12 cellular contexts compared by ENCODE assay signal in genomic region chr19:2254052-2254872, GRCh38. TPM values are rescaled to one million over a fixed set of nuclear protein-coding genes. Genes with fewer than 3 reads are reported as not detected.
DNase-seq lines count a peak whose midpoint lies in the region; ATAC-seq and TF ChIP-seq lines count a peak whose summit lies in the region.
"Had no signal": no experiment of that assay in that cellular context is flagged by ENCODE, and none has a peak within 500 bp of the region (broad histone marks: within the 10 kb centered on the region; RNA-seq: fewer than 3 reads in every experiment).

No MANE protein-coding gene starts in this region.

- intact Hi-C loops in activated CD8-positive, alpha-beta T cell treated with anti-CD3 and anti-CD28 coated beads for 36 hours (cut with micrococcal nuclease), result no loop called here
- intact Hi-C loops in left lung (cut with DNase I), result no loop called here

- peaks cover 2 to 25% (median 8%) of the 10 kb centered on the region in 11 experiments; a peak in 17 of 22 replicates for H3K36me3 ChIP-seq in BLaER1 treated with 17β-estradiol and CSF1 and Interleukin-3, amounts not matched to agents 10 nM and 100 nM
- H3K36me3 ChIP-seq in HEK293 (ENCODE audit: control insufficient read depth in 2 of 2, insufficient read depth in 1 of 2, low read length in 2 of 2) (peaks cover 0 to 1% of the 10 kb centered on the region in 2 experiments; a peak in 1 of 3 replicates), ectodermal cell (ENCODE audit: control insufficient read depth, insufficient read depth, low read length) (no peaks in the 10 kb centered on the region), mesendoderm (ENCODE audit: control insufficient read depth, insufficient read depth, low read length) (no peaks in the 10 kb centered on the region), left lung (peaks cover 0 to 3% of the 10 kb centered on the region in 2 donors)

- H3K4me1 Mint-ChIP-seq in activated CD8-positive, alpha-beta T cell treated with anti-CD3 and anti-CD28 coated beads for 36 hours (ENCODE audit: low read depth), result peaks cover 22% of the 10 kb centered on the region

- no peak overlapping the region for H3K23ac ChIP-seq in mesendoderm (ENCODE audit: low read length)

- H3K18ac ChIP-seq in mesendoderm (ENCODE audit: low read length), result no peak overlapping the region

- peaks cover 11 to 52% (median 50%) of the 10 kb centered on the region in 11 experiments; a peak in 21 of 22 replicates for H4K20me1 ChIP-seq in BLaER1 treated with 17β-estradiol and CSF1 and Interleukin-3, amounts not matched to agents 10 nM and 100 nM

- H3K56ac ChIP-seq in mesendoderm (ENCODE audit: low read length), result no peak overlapping the region

- no peak overlapping the region for H2BK120ac ChIP-seq in mesendoderm (ENCODE audit: low read depth, low read length)

- DNase-seq in mesendoderm, result peak; percentile 84
- DNase-seq in GM10266 (ENCODE audit: extremely low spot score), result no peak
- DNase-seq in activated CD8-positive, alpha-beta T cell treated with anti-CD3 and anti-CD28 coated beads for 36 hours, result no peak
- no peak for DNase-seq in left lung
- DNase-seq in SIG-M5 (lab: John Stamatoyannopoulos, UW), result no peak
- DNase-seq: cortex of kidney, left colon, NCI-H1105 had no signal

- H3K36me3 Mint-ChIP-seq in activated CD8-positive, alpha-beta T cell treated with anti-CD3 and anti-CD28 coated beads for 36 hours (ENCODE audit: low read depth), result no peaks in the 10 kb centered on the region

- H3K79me2 ChIP-seq in mesendoderm (ENCODE audit: control insufficient read depth, insufficient read depth, low read length), result no peaks in the 10 kb centered on the region

- H3K4me2 ChIP-seq in BLaER1 treated with 17β-estradiol and CSF1 and Interleukin-3, amounts not matched to agents 10 nM and 100 nM, result peak overlapping the region in 10 of 11 experiments; percentile 71 to 98 (median 84); a peak in 16 of 22 replicates
- H3K4me2 ChIP-seq in mesendoderm (ENCODE audit: low read length), result peak overlapping the region; percentile 9

- H3K27ac ChIP-seq in BLaER1 treated with 17β-estradiol and CSF1 and Interleukin-3, amounts not matched to agents 10 nM and 100 nM, result no peak overlapping the region
- H3K27ac ChIP-seq in HEK293 (ENCODE audit: extremely low read depth, low read depth, low read length) (no peak overlapping the region), ectodermal cell (ENCODE audit: insufficient read depth, low read depth, low read length, poor library complexity, severe bottlenecking) (no peak overlapping the region), mesendoderm (ENCODE audit: low read depth, low read length) (no peak overlapping the region), left lung (no peak overlapping the region)

- H3K4ac ChIP-seq in mesendoderm (ENCODE audit: low read depth, low read length), result no peak overlapping the region

- H2BK15ac ChIP-seq in mesendoderm (replicated peaks; ENCODE audit: low read depth), result no peak overlapping the region

- no peak overlapping the region for H2AK5ac ChIP-seq in mesendoderm (ENCODE audit: low read length)

- TF ChIP-seq CTCF in HEK293 (tag by site-specific recombination; IDR thresholded peaks at IDR 0.05) (no peak), GM10266 (IDR thresholded peaks at IDR 0.05; ENCODE audit: control insufficient read depth, insufficient read depth, low read depth, missing control alignments) (no peak), left lung (IDR thresholded peaks at IDR 0.05) (no peak)
- no peak for TF ChIP-seq CTCF in activated CD8-positive, alpha-beta T cell treated with anti-CD3 and anti-CD28 coated beads for 36 hours (IDR thresholded peaks at IDR 0.05)

- H3K9me3 Mint-ChIP-seq in activated CD8-positive, alpha-beta T cell treated with anti-CD3 and anti-CD28 coated beads for 36 hours, result no peaks in the 10 kb centered on the region

- H3K4me3 ChIP-seq in BLaER1 treated with 17β-estradiol and CSF1 and Interleukin-3, amounts not matched to agents 10 nM and 100 nM, result peak overlapping the region in 2 of 10 experiments; percentile 47 to 52; a peak in 1 of 20 replicates
- H3K4me3 ChIP-seq in HEK293 (ENCODE audit: low read depth, low read length), result no peak overlapping the region
- H3K4me3 ChIP-seq in ectodermal cell (ENCODE audit: insufficient read depth, low read depth, low read length), result peak overlapping the region; percentile 39
- no peak overlapping the region for H3K4me3 ChIP-seq in mesendoderm (ENCODE audit: low read length)
- no peak overlapping the region for H3K4me3 ChIP-seq in left lung

- no peak overlapping the region for H4K5ac ChIP-seq in mesendoderm (ENCODE audit: low read length)

- POLR2A ChIA-PET in HEK293 (lab: Yijun Ruan, JAX), result interaction anchor here (1.4 kb wide), 1 partner anchor 16 kb away, joined by 3 read pairs; no protein-coding TSS in a partner anchor
- POLR2A ChIA-PET in activated CD8-positive, alpha-beta T cell treated with anti-CD3 and anti-CD28 coated beads for 36 hours (lab: Charles Lee), result interaction anchor here (0.6 to 15.0 kb wide), 7 partner anchors 12 to 1047 kb away, joined by 3 to 202 read pairs (median 4); partner anchors contain the start of genes PLEKHJ1, SF3A2 and TIMM13

- H3K9ac ChIP-seq in BLaER1 treated with 17β-estradiol and CSF1 and Interleukin-3, amounts not matched to agents 10 nM and 100 nM, result peak overlapping the region in 2 of 11 experiments; percentile 56 to 57; a peak in 3 of 22 replicates
- no peak overlapping the region for H3K9ac ChIP-seq in mesendoderm (ENCODE audit: low read length)

- H3K4me1 ChIP-seq in BLaER1 treated with 17β-estradiol and CSF1 and Interleukin-3, amounts not matched to agents 10 nM and 100 nM, result peaks cover 53 to 82% (median 76%) of the 10 kb centered on the region in 10 experiments
- H3K4me1 ChIP-seq in HEK293 (ENCODE audit: control insufficient read depth, insufficient read depth, low read length), result no peaks in the 10 kb centered on the region
- H3K4me1 ChIP-seq in ectodermal cell (ENCODE audit: control insufficient read depth, insufficient read depth, low read length), result peaks cover 7% of the 10 kb centered on the region
- no peaks in the 10 kb centered on the region for H3K4me1 ChIP-seq in mesendoderm (ENCODE audit: control insufficient read depth, low read depth, low read length)
- peaks cover 23 to 41% of the 10 kb centered on the region in 2 donors for H3K4me1 ChIP-seq in left lung

- peaks cover 0 to 13% (median 7%) of the 10 kb centered on the region in 11 experiments; a peak in 8 of 22 replicates for H3K9me3 ChIP-seq in BLaER1 treated with 17β-estradiol and CSF1 and Interleukin-3, amounts not matched to agents 10 nM and 100 nM (replicated peaks in 1 of 11)
- H3K9me3 ChIP-seq in HEK293 (ENCODE audit: control insufficient read depth, insufficient read depth, low read depth, low read length), result no peaks in the 10 kb centered on the region
- no peaks in the 10 kb centered on the region for H3K9me3 ChIP-seq in ectodermal cell (ENCODE audit: control insufficient read depth, low read length)
- H3K9me3 ChIP-seq in left lung, result no peaks in the 10 kb centered on the region

- peaks cover 52 to 57% (median 54%) of the 10 kb centered on the region in 11 experiments for H3K27me3 ChIP-seq in BLaER1 treated with 17β-estradiol and CSF1 and Interleukin-3, amounts not matched to agents 10 nM and 100 nM
- H3K27me3 ChIP-seq in ectodermal cell (ENCODE audit: control insufficient read depth, insufficient read depth, low read length, poor library complexity, severe bottlenecking), result peaks cover 50% of the 10 kb centered on the region
- no peaks in the 10 kb centered on the region for H3K27me3 ChIP-seq in mesendoderm (ENCODE audit: insufficient read depth, low read length, poor library complexity)
- H3K27me3 ChIP-seq in left lung, result peaks cover 51 to 57% of the 10 kb centered on the region in 2 donors

- no peak for ATAC-seq in activated CD8-positive, alpha-beta T cell treated with anti-CD3 and anti-CD28 coated beads for 36 hours
- ATAC-seq in left lung, result no peak
- ATAC-seq: left colon, Panc1 had no signal

- H2BK5ac ChIP-seq in mesendoderm (ENCODE audit: low read length), result no peak overlapping the region

- H3K27me3 Mint-ChIP-seq in activated CD8-positive, alpha-beta T cell treated with anti-CD3 and anti-CD28 coated beads for 36 hours, result peaks cover 2% of the 10 kb centered on the region

- no peaks in the 10 kb centered on the region for H3K79me1 ChIP-seq in mesendoderm (ENCODE audit: low read length)

- CTCF ChIA-PET in HEK293 (lab: Yijun Ruan, JAX), result interaction anchor here (0.6 to 0.7 kb wide), 2 partner anchors 98 to 367 kb away, joined by 3 read pairs; no protein-coding TSS in a partner anchor
- CTCF ChIA-PET in activated CD8-positive, alpha-beta T cell treated with anti-CD3 and anti-CD28 coated beads for 36 hours (lab: Charles Lee), result interaction anchor here (1.3 to 3.8 kb wide), 4 partner anchors 8 to 98 kb away, joined by 4 to 21 read pairs (median 6); no protein-coding TSS in a partner anchor

- WGBS in ectodermal cell, 2 experiments, result 56 to 58% methylated on average over 20 to 21 of the region's 21 CpGs
- no CpG with 5 or more reads among the region's 21 CpGs for WGBS in mesendoderm (ENCODE audit: extremely low coverage, insufficient coverage, low lambda C conversion rate)

- no peak overlapping the region for H4K8ac ChIP-seq in mesendoderm (ENCODE audit: low read depth, low read length)

- H3K4me3 Mint-ChIP-seq in activated CD8-positive, alpha-beta T cell treated with anti-CD3 and anti-CD28 coated beads for 36 hours, result no peak overlapping the region

- H3K27ac Mint-ChIP-seq in activated CD8-positive, alpha-beta T cell treated with anti-CD3 and anti-CD28 coated beads for 36 hours, result no peak overlapping the region

RNA-seq across cellular contexts. Expression of gene JSRP1, which starts 2.0 kb away (rescaled TPM):
- not detected for polyA plus RNA-seq in ectodermal cell (2013, experiment 1 of 4)
- not detected for polyA plus RNA-seq in ectodermal cell (2013, experiment 2 of 4)
- not detected for polyA plus RNA-seq in ectodermal cell (2013, experiment 3 of 4)
- polyA plus RNA-seq in ectodermal cell (2013, experiment 4 of 4), result not detected
- polyA plus RNA-seq in mesendoderm (2013, experiment 1 of 2), result 0.44 TPM
- polyA plus RNA-seq in mesendoderm (2013, experiment 2 of 2), result 0.57 TPM
- total RNA-seq in activated CD8-positive, alpha-beta T cell treated with anti-CD3 and anti-CD28 coated beads for 36 hours, result 1 to 10 TPM; 1.0 TPM
- 1 to 10 TPM in 1 of 2 donors, under 1 TPM in 1; 0.65 to 1.1 TPM for total RNA-seq in left lung

RNA-seq across cellular contexts. Expression of gene AMH, which starts 5.1 kb away (rescaled TPM):
- polyA plus RNA-seq in ectodermal cell (2013, experiment 1 of 4), result 10.0 TPM
- polyA plus RNA-seq in ectodermal cell (2013, experiment 2 of 4), result 7.4 TPM
- 4.4 TPM for polyA plus RNA-seq in ectodermal cell (2013, experiment 3 of 4)
- 6.0 TPM for polyA plus RNA-seq in ectodermal cell (2013, experiment 4 of 4)
- 4.2 TPM for polyA plus RNA-seq in mesendoderm (2013, experiment 1 of 2)
- 3.9 TPM for polyA plus RNA-seq in mesendoderm (2013, experiment 2 of 2)
- total RNA-seq in activated CD8-positive, alpha-beta T cell treated with anti-CD3 and anti-CD28 coated beads for 36 hours, result 1 to 10 TPM; 4.5 to 6.1 TPM
- 1 to 10 TPM; 1.1 TPM for total RNA-seq in left lung

RNA-seq across cellular contexts. Expression of gene SF3A2, which starts 17.6 kb away (rescaled TPM):
- polyA plus RNA-seq in ectodermal cell (2013, experiment 1 of 4), result 126 TPM
- 121 TPM for polyA plus RNA-seq in ectodermal cell (2013, experiment 2 of 4)
- 127 TPM for polyA plus RNA-seq in ectodermal cell (2013, experiment 3 of 4)
- polyA plus RNA-seq in ectodermal cell (2013, experiment 4 of 4), result 127 TPM
- 109 TPM for polyA plus RNA-seq in mesendoderm (2013, experiment 1 of 2)
- polyA plus RNA-seq in mesendoderm (2013, experiment 2 of 2), result 111 TPM
- 100 to 1,000 TPM; 157 to 163 TPM for total RNA-seq in activated CD8-positive, alpha-beta T cell treated with anti-CD3 and anti-CD28 coated beads for 36 hours
- 10 to 100 TPM; 50.1 to 57.8 TPM for total RNA-seq in left lung

RNA-seq across cellular contexts. Expression of gene PLEKHJ1, which starts 18.1 kb away (rescaled TPM):
- 97.9 TPM for polyA plus RNA-seq in ectodermal cell (2013, experiment 1 of 4)
- polyA plus RNA-seq in ectodermal cell (2013, experiment 2 of 4), result 94.4 TPM
- polyA plus RNA-seq in ectodermal cell (2013, experiment 3 of 4), result 94.8 TPM
- polyA plus RNA-seq in ectodermal cell (2013, experiment 4 of 4), result 99.3 TPM
- polyA plus RNA-seq in mesendoderm (2013, experiment 1 of 2), result 101 TPM
- 99.1 TPM for polyA plus RNA-seq in mesendoderm (2013, experiment 2 of 2)
- 10 to 100 TPM; 65.3 to 72.8 TPM for total RNA-seq in activated CD8-positive, alpha-beta T cell treated with anti-CD3 and anti-CD28 coated beads for 36 hours
- 10 to 100 TPM; 61.1 to 74.4 TPM for total RNA-seq in left lung

RNA-seq across cellular contexts. Expression of gene PEAK3, which starts 27.7 kb away (rescaled TPM):
- polyA plus RNA-seq in ectodermal cell (2013, experiment 1 of 4), result not detected
- polyA plus RNA-seq in ectodermal cell (2013, experiment 2 of 4), result not detected
- polyA plus RNA-seq in ectodermal cell (2013, experiment 3 of 4), result not detected
- polyA plus RNA-seq in ectodermal cell (2013, experiment 4 of 4), result not detected
- 0.01 TPM for polyA plus RNA-seq in mesendoderm (2013, experiment 1 of 2)
- polyA plus RNA-seq in mesendoderm (2013, experiment 2 of 2), result 0.01 TPM
- not detected for total RNA-seq in activated CD8-positive, alpha-beta T cell treated with anti-CD3 and anti-CD28 coated beads for 36 hours
- 1 to 10 TPM; 1.0 to 8.5 TPM for total RNA-seq in left lung
